Comparison of ENCODE assay signal across 8 cellular contexts in genomic region chr15:89334510-89335288, GRCh38. TPM values are rescaled to one million over a fixed set of nuclear protein-coding genes. Genes with fewer than 3 reads are reported as not detected.
DNase-seq lines count a peak whose midpoint lies in the region; ATAC-seq, FAIRE-seq and TF ChIP-seq lines count a peak whose summit lies in the region.

Gene POLG (minus strand): TSS chr15:89334824. CDS start chr15:89333754, 1,070 bp downstream.

- POLR2A ChIA-PET in AG04449 (lab: Yijun Ruan, JAX): interaction anchor here (0.6 to 1.8 kb wide), 5 partner anchors 10 to 67 kb away, joined by 3 to 6 read pairs (median 3); no protein-coding TSS in a partner anchor

- TF ChIP-seq CTCF in AG04449 (IDR thresholded peaks at IDR 0.05; ENCODE audit: insufficient read depth, low read length, missing control alignments) (no peak), WI38 (IDR thresholded peaks at IDR 0.05; ENCODE audit: low read depth, low read length) (no peak), bronchial epithelial cell (IDR thresholded peaks at IDR 0.05; ENCODE audit: insufficient read depth, low read length, severe bottlenecking) (no peak)

- peak within 1 kb of the TSS; percentile 82 for H3K9ac ChIP-seq in iPS-20b (ENCODE audit: low read depth, low read length)

- CTCF ChIA-PET in AG04449 (lab: Yijun Ruan, JAX): interaction anchor here (3.5 to 16.8 kb wide), 2 partner anchors 23 to 24 kb away, joined by 14 to 278 read pairs; no protein-coding TSS in a partner anchor

- FAIRE-seq in bronchial epithelial cell (lab: Jason Lieb, UNC): no peak

- no peaks in the 10 kb centered on the region for H3K9me3 ChIP-seq in iPS-20b (ENCODE audit: insufficient read depth, low read depth, low read length)

- DNase-seq in AG04449 (ENCODE audit: low read depth, low spot score) (peak; percentile 97), NCI-H2227 treated with DMSO at 0.1 percent for 48 hours (lab: John Stamatoyannopoulos, UW) (peak; percentile 91), bronchial epithelial cell (ENCODE audit: low read depth) (peak; percentile 93)

- no peak within 1 kb of the TSS for H3K27ac ChIP-seq in iPS-20b (ENCODE audit: low read length)
- peak within 1 kb of the TSS; percentile 79 to 98 (median 93) for H3K27ac ChIP-seq in skin epidermis

- H3K4me1 ChIP-seq in iPS-20b (ENCODE audit: insufficient read depth, low read length): peaks cover 8% of the 10 kb centered on the region

- H3K36me3 ChIP-seq in bronchial epithelial cell (ENCODE audit: control insufficient read depth, insufficient read depth, low read length) (peaks cover 24% of the 10 kb centered on the region), iPS-20b (ENCODE audit: insufficient read depth, low read depth, low read length) (peaks cover 35% of the 10 kb centered on the region)

- peak; percentile 91 for ATAC-seq in GM18907 (IDR thresholded peaks at IDR 0.05; ENCODE audit: unreplicated experiment)
- peak; percentile 91 for ATAC-seq in HG03159 (IDR thresholded peaks at IDR 0.05; ENCODE audit: unreplicated experiment)

- no peaks in the 10 kb centered on the region for H3K27me3 ChIP-seq in bronchial epithelial cell (ENCODE audit: control insufficient read depth, insufficient read depth, low read length)
- peaks cover 33% of the 10 kb centered on the region; the same call in 1 of the 2 replicates for H3K27me3 ChIP-seq in iPS-20b (ENCODE audit: insufficient read depth, low read length)

- H3K4me3 ChIP-seq in AG04449 (ENCODE audit: low read depth, low read length) (peak within 1 kb of the TSS; percentile 87), WI38 (ENCODE audit: low read depth, low read length) (peak within 1 kb of the TSS; percentile 83), bronchial epithelial cell (ENCODE audit: low read depth, low read length) (peak within 1 kb of the TSS; percentile 94), iPS-20b (ENCODE audit: low read length) (peak within 1 kb of the TSS; percentile 75), skin epidermis (peak within 1 kb of the TSS; percentile 68 to 94 (median 82))

RNA-seq across cellular contexts. Expression of gene POLG, which starts in this region (rescaled TPM):
- total RNA-seq in bronchial epithelial cell: 85.6 and 93.7 TPM in 2 replicates
